Comparison of ENCODE assay signal across 8 cellular contexts in genomic region chr15:25862469-25863066, GRCh38. TPM values are rescaled to one million over a fixed set of nuclear protein-coding genes. Genes with fewer than 3 reads are reported as not detected.
DNase-seq lines count a peak whose midpoint lies in the region; ATAC-seq, FAIRE-seq and TF ChIP-seq lines count a peak whose summit lies in the region.

No MANE protein-coding gene starts in this region.

- peak overlapping the region; percentile 58 for H3K9ac ChIP-seq in ES-I3 (ENCODE audit: low read depth, low read length)

- H3K27ac Mint-ChIP-seq in neural crest cell (ENCODE audit: unreplicated experiment): no peak overlapping the region

- H3K36me3 ChIP-seq in ES-I3 (ENCODE audit: insufficient read depth, low read length): no peaks in the 10 kb centered on the region
- peaks cover 0 to 9% (median 0%) of the 10 kb centered on the region in 4 donors for H3K36me3 ChIP-seq in esophagus muscularis mucosa

- H3K4me3 ChIP-seq in esophagus muscularis mucosa: peak overlapping the region; percentile 73 to 91 (median 78)

- H3K9me3 ChIP-seq in ES-I3 (ENCODE audit: control insufficient read depth, insufficient read depth, low read length) (no peaks in the 10 kb centered on the region), esophagus muscularis mucosa (no peaks in the 10 kb centered on the region)

- H3K4me1 ChIP-seq in ES-I3 (ENCODE audit: insufficient read depth, low read length) (peaks cover 7% of the 10 kb centered on the region; the same call in 1 of the 2 replicates), esophagus muscularis mucosa (peaks cover 9 to 68% (median 54%) of the 10 kb centered on the region in 4 donors)

- intact Hi-C loops in esophagus muscularis mucosa (cut with DNase I): loop anchor here (5.0 kb wide), 1 partner anchor 70 kb away; no protein-coding TSS in a partner anchor

- H3K27me3 Mint-ChIP-seq in neural crest cell (ENCODE audit: low read depth): peaks cover 58% of the 10 kb centered on the region

- TF ChIP-seq POLR2A in esophagus muscularis mucosa (IDR thresholded peaks at IDR 0.05; ENCODE audit: low read depth): no peak
- TF ChIP-seq POLR2A in GM12892 (IDR thresholded peaks at IDR 0.05; ENCODE audit: low read depth, low read length): no peak

- 2% methylated on average over 11 of the region's 62 CpGs for WGBS in esophagus muscularis mucosa

- H3K27ac ChIP-seq in esophagus muscularis mucosa (replicated peaks in 1 of 4): peak overlapping the region; percentile 91 to 97 (median 94)

- TF ChIP-seq CTCF in esophagus muscularis mucosa (IDR thresholded peaks at IDR 0.05) (no peak), neural crest cell (conservative IDR thresholded peaks at IDR 0.05) (no peak)

- no peak for TF ChIP-seq EP300 in esophagus muscularis mucosa (IDR thresholded peaks at IDR 0.05)

- no peak for FAIRE-seq in GM12892 (lab: Jason Lieb, UNC)

- H3K4me3 Mint-ChIP-seq in neural crest cell: peak overlapping the region; percentile 81

- H3K36me3 Mint-ChIP-seq in neural crest cell (ENCODE audit: low read depth): no peaks in the 10 kb centered on the region

- no peak for ATAC-seq in GM21717 (IDR thresholded peaks at IDR 0.05; ENCODE audit: unreplicated experiment)

- H3K9me3 Mint-ChIP-seq in neural crest cell: no peaks in the 10 kb centered on the region

- H3K27me3 ChIP-seq in esophagus muscularis mucosa: no peaks in the 10 kb centered on the region

- DNase-seq in activated CD4-positive, alpha-beta T cell treated with anti-CD3 and anti-CD28 coated beads, Interleukin-2, amount 50 U/mL, for 4 hours: peak; percentile 53
- DNase-seq in esophagus muscularis mucosa (ENCODE audit: extremely low spot score) (no peak), neural crest cell (ENCODE audit: low read depth, low spot score) (no peak), GM12892 (ENCODE audit: insufficient read length) (no peak), NAMALWA (ENCODE audit: low spot score) (no peak), NCI-H1417 treated with DMSO at 0.1 percent for 48 hours (lab: John Stamatoyannopoulos, UW) (no peak)

- H3K4me1 Mint-ChIP-seq in neural crest cell: peaks cover 15% of the 10 kb centered on the region

RNA-seq across cellular contexts. Expression of gene ATP10A, which starts 0.6 kb away (rescaled TPM):
- total RNA-seq in esophagus muscularis mucosa (10 to 100 TPM; 23.9 to 51.9 (median 32.6) TPM), neural crest cell (4.9 and 6.8 TPM in 2 replicates)
- 0.11 TPM for polyA plus RNA-seq in GM12892 (2012; ENCODE audit: missing spikeins)

Comparison
In these comparisons a context has a peak if more than half of its experiments do, and no peak if none do; other contexts are left out.
1. DNase-seq: peak in activated CD4-positive, alpha-beta T cell treated with anti-CD3 and anti-CD28 coated beads, Interleukin-2, amount 50 U/mL, for 4 hours (2 of 2); none in esophagus muscularis mucosa (single experiment), neural crest cell (single experiment), GM12892 (single experiment), NAMALWA (single experiment) and NCI-H1417 treated with DMSO at 0.1 percent for 48 hours (single experiment).